ENCODE assay signal across 25 cellular contexts in genomic region chr3:33875680-33876079, GRCh38.
"Had no signal": no experiment of that assay in that cellular context is flagged by ENCODE, and none has a peak within 500 bp of the region (broad histone marks: within the 10 kb centered on the region; RNA-seq: fewer than 3 reads in every experiment).

No MANE protein-coding gene starts in this region.

- FAIRE-seq: HTR-8/SVneo, K562 had no signal

- H3K9me3 Mint-ChIP-seq: IgD-negative memory B cell had no signal

- H3K9me3 ChIP-seq: SJCRH30 had no signal

- H3K9ac ChIP-seq: KMS-11 had no signal

- ATAC-seq: K562, Panc1, PC-3, Right ventricle myocardium inferior, SK-N-SH treated with all-trans-retinoic acid at 6 μM for 48 hours had no signal

- H3K27me3 Mint-ChIP-seq: IgD-negative memory B cell had no signal

- DNase-seq: Kasumi-1, MM.1S, NCI-H1092 treated with DMSO at 0.1 percent for 48 hours, NCI-H1436, NCI-H187, NCI-H2029, NCI-H2081 treated with DMSO at 0.1 percent for 48 hours, NCI-H2171, NCI-H226, NCI-H446, NCI-H510A, NCI-H524 treated with DMSO at 0.1 percent for 48 hours, NCI-H69, NCI-H774, PC-3, SHP77 treated with DMSO at 0.1 percent for 48 hours, SJCRH30 had no signal

- H3K27me3 ChIP-seq: SJCRH30 had no signal

- H3K4me3 ChIP-seq: K562, SJCRH30 had no signal

- H3K36me3 ChIP-seq: SJCRH30 had no signal

- H3K4me1 ChIP-seq: SJCRH30 had no signal

- H3K27ac ChIP-seq: HL-60, KMS-11, SJCRH30 had no signal

- H3K4me3 Mint-ChIP-seq: IgD-negative memory B cell had no signal

- H3K4me2 ChIP-seq: KMS-11 had no signal

- H3K27ac Mint-ChIP-seq: IgD-negative memory B cell had no signal
